In the genomic region with DNA sequence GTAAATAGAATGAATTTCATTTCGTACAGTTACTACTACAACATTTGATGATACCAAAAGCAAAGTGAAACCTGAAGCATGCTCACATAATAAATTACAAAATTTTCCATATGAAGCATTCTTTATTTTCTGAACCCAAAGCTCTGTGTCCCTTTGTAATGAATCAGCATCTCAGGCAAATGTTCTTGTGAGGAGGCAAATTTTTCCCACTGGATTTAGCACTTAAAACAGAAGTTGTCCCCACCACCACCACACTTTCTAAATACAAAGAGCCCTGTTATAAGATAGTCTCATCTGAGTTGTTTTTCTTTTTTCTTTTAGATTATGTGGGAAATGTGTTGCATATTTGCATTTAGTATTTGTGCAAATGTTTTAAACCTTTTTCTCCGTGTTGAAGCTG, we compare ENCODE assay signal across 8 cellular contexts.
DNase-seq lines count a peak whose midpoint lies in the region; ATAC-seq and TF ChIP-seq lines count a peak whose summit lies in the region.

No MANE protein-coding gene starts in this region.

- H3K9me3 ChIP-seq in SJSA1 (replicated peaks) (no peaks in the 10 kb centered on the region; the same call in 1 of the 2 replicates), fibroblast of lung (ENCODE audit: control insufficient read depth, insufficient read depth, low read depth, low read length) (no peaks in the 10 kb centered on the region), prostate gland (no peaks in the 10 kb centered on the region)

- H3K79me2 ChIP-seq in fibroblast of lung (ENCODE audit: control insufficient read depth, insufficient read depth, low read length) = no peaks in the 10 kb centered on the region

- WGBS in prostate gland = 16% methylated on average over 2 of the region's 2 CpGs

- H3K27ac Mint-ChIP-seq in activated naive CD4-positive, alpha-beta T cell treated with anti-CD3 and anti-CD28 coated beads, Interleukin-2, amount 50 U/mL, for 24 hours = peak overlapping the region; percentile 66

- H3K36me3 ChIP-seq in SJSA1 = no peaks in the 10 kb centered on the region
- H3K36me3 ChIP-seq in fibroblast of lung (ENCODE audit: control insufficient read depth, insufficient read depth, low read length) = no peaks in the 10 kb centered on the region
- H3K36me3 ChIP-seq in prostate gland = no peaks in the 10 kb centered on the region

- peak overlapping the region; percentile 85 for H3K4me2 ChIP-seq in fibroblast of lung (ENCODE audit: extremely low read depth, insufficient read depth, low read length)

- TF ChIP-seq CTCF in fibroblast of lung (conservative IDR thresholded peaks at IDR 0.05 in 1 of 2, IDR thresholded peaks at IDR 0.05 in 1 of 2; ENCODE audit: low read depth in 1 of 2, low read length in 2 of 2) (no peak), prostate gland (IDR thresholded peaks at IDR 0.05) (no peak), omental fat pad (IDR thresholded peaks at IDR 0.05) (no peak), GM20000 (IDR thresholded peaks at IDR 0.05; ENCODE audit: extremely low read depth, missing control alignments) (no peak)

- H3K27me3 ChIP-seq in SJSA1 (replicated peaks) (no peaks in the 10 kb centered on the region), fibroblast of lung (ENCODE audit: control insufficient read depth, insufficient read depth, low read length) (no peaks in the 10 kb centered on the region), prostate gland (replicated peaks; ENCODE audit: insufficient read depth) (no peaks in the 10 kb centered on the region)

- H3K4me1 ChIP-seq in SJSA1 (replicated peaks) (peaks cover 10% of the 10 kb centered on the region), fibroblast of lung (ENCODE audit: control insufficient read depth, extremely low read depth, insufficient read depth, low read length) (peaks cover 3% of the 10 kb centered on the region), prostate gland (replicated peaks) (no peaks in the 10 kb centered on the region)

- intact Hi-C loops in prostate gland (cut with DNase I) = loop anchor here (10.0 kb wide), 1 partner anchor 394 kb away; a partner anchor contains a TSS

- peaks cover 5% of the 10 kb centered on the region for H3K4me1 Mint-ChIP-seq in activated naive CD4-positive, alpha-beta T cell treated with anti-CD3 and anti-CD28 coated beads, Interleukin-2, amount 50 U/mL, for 24 hours

- ATAC-seq in omental fat pad (ENCODE audit: low FRiP score) = no peak

- H4K20me1 ChIP-seq in fibroblast of lung (ENCODE audit: control insufficient read depth, extremely low read depth, insufficient read depth, low read length) = no peaks in the 10 kb centered on the region

- H3K9me3 Mint-ChIP-seq in activated naive CD4-positive, alpha-beta T cell treated with anti-CD3 and anti-CD28 coated beads, Interleukin-2, amount 50 U/mL, for 24 hours = no peaks in the 10 kb centered on the region

- H3K9ac ChIP-seq in fibroblast of lung (ENCODE audit: insufficient read depth, low read length) = peak overlapping the region; percentile 0

- peak overlapping the region; percentile 87 for H3K4me3 Mint-ChIP-seq in activated naive CD4-positive, alpha-beta T cell treated with anti-CD3 and anti-CD28 coated beads, Interleukin-2, amount 50 U/mL, for 24 hours

- H2AFZ ChIP-seq in fibroblast of lung (ENCODE audit: low read length) = peak overlapping the region; percentile 22

- H3K4me3 ChIP-seq in SJSA1 (peak overlapping the region; percentile 41), fibroblast of lung (replicated peaks in 1 of 4; ENCODE audit: control extremely low read depth in 1 of 4, insufficient read depth in 1 of 4, low read depth in 3 of 4, low read length in 4 of 4) (peak overlapping the region; percentile 38 to 85 (median 54)), prostate gland (peak overlapping the region; percentile 42 to 43)

- H3K27ac ChIP-seq in SJSA1 = peak overlapping the region; percentile 82
- peak overlapping the region; percentile 15 for H3K27ac ChIP-seq in fibroblast of lung (ENCODE audit: insufficient read depth, low read length)
- peak overlapping the region in 1 of 2 donors; percentile 70 for H3K27ac ChIP-seq in prostate gland

- no peak for TF ChIP-seq POLR2A in prostate gland (IDR thresholded peaks at IDR 0.05)

- H3K36me3 Mint-ChIP-seq in activated naive CD4-positive, alpha-beta T cell treated with anti-CD3 and anti-CD28 coated beads, Interleukin-2, amount 50 U/mL, for 24 hours = no peaks in the 10 kb centered on the region

- DNase-seq in activated naive CD4-positive, alpha-beta T cell treated with anti-CD3 and anti-CD28 coated beads, Interleukin-2, amount 50 U/mL, for 16 hours = no peak
- peak in 1 of 2 experiments; percentile 56 for DNase-seq in SJSA1 (ENCODE audit: low read depth in 1 of 2, low spot score in 2 of 2)
- DNase-seq in fibroblast of lung (ENCODE audit: low read depth in 2 of 2) = peak; percentile 36 to 41
- DNase-seq in prostate gland (ENCODE audit: low spot score) = no peak
- DNase-seq in omental fat pad (ENCODE audit: low spot score) = no peak
- no peak for DNase-seq in GM20000 (ENCODE audit: low spot score)
- DNase-seq in NCI-H1436 (lab: John Stamatoyannopoulos, UW) = no peak

- H3K27me3 Mint-ChIP-seq in activated naive CD4-positive, alpha-beta T cell treated with anti-CD3 and anti-CD28 coated beads, Interleukin-2, amount 50 U/mL, for 24 hours = no peaks in the 10 kb centered on the region

Comparison
In these comparisons a context has a peak if more than half of its experiments do, and no peak if none do; other contexts are left out.
1. DNase-seq: peak in fibroblast of lung (2 of 2); none in activated naive CD4-positive, alpha-beta T cell treated with anti-CD3 and anti-CD28 coated beads, Interleukin-2, amount 50 U/mL, for 16 hours (single experiment), prostate gland (single experiment), omental fat pad (single experiment), GM20000 (single experiment) and NCI-H1436 (single experiment).
2. Peak in every context shown above with its lines, with median percentiles within 50 percentile points of each other: H3K4me3 ChIP-seq.